ENCODE assay signal across 9 cellular contexts in genomic region chr4:28686618-28687017, GRCh38.
DNase-seq lines count a peak whose midpoint lies in the region; ATAC-seq and TF ChIP-seq lines count a peak whose summit lies in the region.
"Had no signal": no experiment of that assay in that cellular context is flagged by ENCODE, and none has a peak within 500 bp of the region (broad histone marks: within the 10 kb centered on the region; RNA-seq: fewer than 3 reads in every experiment).

No MANE protein-coding gene starts in this region.

- no peak for TF ChIP-seq EP300 in sigmoid colon (IDR thresholded peaks at IDR 0.05)

- no peaks in the 10 kb centered on the region for H3K27me3 Mint-ChIP-seq in progenitor cell of endocrine pancreas

- no peaks in the 10 kb centered on the region for H3K9me3 Mint-ChIP-seq in progenitor cell of endocrine pancreas (ENCODE audit: low read depth)

- DNase-seq in Right ventricle myocardium superior (peak; percentile 41), right atrium auricular region (ENCODE audit: low spot score) (no peak), NCI-H748 (lab: John Stamatoyannopoulos, UW; ENCODE audit: unreplicated experiment) (peak; percentile 63), epithelial cell of proximal tubule (ENCODE audit: low read depth) (no peak), progenitor cell of endocrine pancreas (ENCODE audit: low spot score, unreplicated experiment) (peak; percentile 15), NCI-H2227 (lab: John Stamatoyannopoulos, UW; ENCODE audit: unreplicated experiment) (no peak), sigmoid colon (no peak), HuH-7.5 (ENCODE audit: low spot score) (no peak)

- ATAC-seq in Right ventricle myocardium superior (ENCODE audit: poor library complexity): peak; percentile 51

- H3K9me3 ChIP-seq in right atrium auricular region (no peaks in the 10 kb centered on the region), sigmoid colon (no peaks in the 10 kb centered on the region)
- H3K9me3 ChIP-seq: adrenal gland had no signal

- H3K27ac ChIP-seq in right atrium auricular region (no peak overlapping the region), sigmoid colon (no peak overlapping the region)
- H3K27ac ChIP-seq: adrenal gland had no signal

- TF ChIP-seq CTCF in right atrium auricular region (IDR thresholded peaks at IDR 0.05): peak in 1 of 2 donors; percentile 47
- peak; percentile 58 for TF ChIP-seq CTCF in epithelial cell of proximal tubule (conservative IDR thresholded peaks at IDR 0.05; ENCODE audit: low read depth, low read length)
- peak; percentile 72 for TF ChIP-seq CTCF in progenitor cell of endocrine pancreas (IDR thresholded peaks at IDR 0.05; ENCODE audit: unreplicated experiment)
- TF ChIP-seq CTCF in sigmoid colon (IDR thresholded peaks at IDR 0.05): no peak

- H3K4me3 Mint-ChIP-seq in progenitor cell of endocrine pancreas (ENCODE audit: low read depth): no peak overlapping the region

- no peak overlapping the region for H3K27ac Mint-ChIP-seq in progenitor cell of endocrine pancreas

- H3K27me3 ChIP-seq in right atrium auricular region (no peaks in the 10 kb centered on the region), sigmoid colon (no peaks in the 10 kb centered on the region)
- H3K27me3 ChIP-seq: adrenal gland had no signal

- H3K4me3 ChIP-seq in right atrium auricular region (no peak overlapping the region), epithelial cell of proximal tubule (ENCODE audit: low read depth, low read length) (no peak overlapping the region), sigmoid colon (no peak overlapping the region)
- H3K4me3 ChIP-seq: adrenal gland had no signal

- H3K4me1 ChIP-seq in right atrium auricular region: no peaks in the 10 kb centered on the region
- no peaks in the 10 kb centered on the region for H3K4me1 ChIP-seq in sigmoid colon
- H3K4me1 ChIP-seq: adrenal gland had no signal

- no peak for TF ChIP-seq POLR2A in sigmoid colon (IDR thresholded peaks at IDR 0.05)

- intact Hi-C loops in Right ventricle myocardium superior (cut with DNase I): no loop called here
- intact Hi-C loops in sigmoid colon (cut with DNase I): no loop called here

- WGBS in sigmoid colon, 2 donors: 52% methylated on average over 4 of the region's 4 CpGs

- no peaks in the 10 kb centered on the region for H3K36me3 Mint-ChIP-seq in progenitor cell of endocrine pancreas (ENCODE audit: insufficient read depth)

- H3K4me1 Mint-ChIP-seq in progenitor cell of endocrine pancreas (ENCODE audit: low read depth): peaks cover 2% of the 10 kb centered on the region

- H3K36me3 ChIP-seq in right atrium auricular region (no peaks in the 10 kb centered on the region), sigmoid colon (no peaks in the 10 kb centered on the region)
- H3K36me3 ChIP-seq: adrenal gland had no signal

Comparison
In these comparisons a context has a peak if more than half of its experiments do, and no peak if none do; other contexts are left out.
1. DNase-seq: peak in Right ventricle myocardium superior (single experiment), NCI-H748 (single experiment) and progenitor cell of endocrine pancreas (single experiment); none in right atrium auricular region (single experiment), epithelial cell of proximal tubule (single experiment), NCI-H2227 (single experiment), sigmoid colon (single experiment) and HuH-7.5 (single experiment).
2. CTCF ChIP-seq: peak in epithelial cell of proximal tubule (single experiment) and progenitor cell of endocrine pancreas (single experiment); none in sigmoid colon (0 of 4).